ENCODE assay signal across 19 cellular contexts in genomic region chr13:93554514-93554913, GRCh38.
DNase-seq lines count a peak whose midpoint lies in the region; FAIRE-seq and TF ChIP-seq lines count a peak whose summit lies in the region.
"Had no signal": no experiment of that assay in that cellular context is flagged by ENCODE, and none has a peak within 500 bp of the region (broad histone marks: within the 10 kb centered on the region; RNA-seq: fewer than 3 reads in every experiment).

No MANE protein-coding gene starts in this region.

- no peaks in the 10 kb centered on the region for H3K36me3 Mint-ChIP-seq in neural progenitor cell
- H3K36me3 Mint-ChIP-seq: CD4-positive, CD25-positive, alpha-beta regulatory T cell; CD8-positive, alpha-beta T cell had no signal

- CTCF ChIA-PET in H1 (lab: Charles Lee; ENCODE audit: partially characterized antibody): interaction anchor here (0.6 kb wide), 1 partner anchor 308 kb away, joined by 3 read pairs; no protein-coding TSS in a partner anchor

- TF ChIP-seq RAD21 in H1 (IDR thresholded peaks at IDR 0.05 in 1 of 2, conservative IDR thresholded peaks at IDR 0.05 in 1 of 2; ENCODE audit: low read depth in 2 of 2, low read length in 2 of 2): no peak

- H3K9ac ChIP-seq in NT2/D1 (ENCODE audit: insufficient read length, low read depth) (no peak overlapping the region), H1 (replicated peaks in 1 of 4; ENCODE audit: extremely low read depth in 1 of 4, low read depth in 3 of 4, low read length in 3 of 4) (no peak overlapping the region), neural progenitor cell (no peak overlapping the region)
- H3K9ac ChIP-seq: BLaER1 had no signal

- no peak overlapping the region for H2BK5ac ChIP-seq in H1 (ENCODE audit: low read depth, low read length)

- H3K4me1 ChIP-seq in NT2/D1 (ENCODE audit: insufficient read depth, insufficient read length) (no peaks in the 10 kb centered on the region), H1 (replicated peaks in 1 of 4; ENCODE audit: control insufficient read depth in 3 of 4, insufficient read depth in 4 of 4, low read length in 3 of 4) (peaks cover 0 to 13% (median 4%) of the 10 kb centered on the region in 4 experiments; a peak in 4 of 7 replicates), neural progenitor cell (peaks cover 29% of the 10 kb centered on the region)
- H3K4me1 ChIP-seq: BLaER1, Caco-2 had no signal

- H3K4me2 ChIP-seq in H1 (ENCODE audit: insufficient read depth in 1 of 2, low read depth in 2 of 2, low read length in 2 of 2) (no peak overlapping the region), neural progenitor cell (no peak overlapping the region)
- H3K4me2 ChIP-seq: BLaER1 had no signal

- no peak overlapping the region for H2BK20ac ChIP-seq in H1 (ENCODE audit: low read length)

- POLR2A ChIA-PET in H1 (lab: Charles Lee; ENCODE audit: partially characterized antibody): no interaction called here

- no peak overlapping the region for H3K27ac Mint-ChIP-seq in neural progenitor cell
- H3K27ac Mint-ChIP-seq: CD4-positive, CD25-positive, alpha-beta regulatory T cell; CD8-positive, alpha-beta T cell had no signal

- H3K9me3 ChIP-seq in NT2/D1 (ENCODE audit: insufficient read depth, low read length) (no peaks in the 10 kb centered on the region), H1 (ENCODE audit: insufficient read depth in 2 of 2, low read depth in 1 of 2, low read length in 1 of 2) (no peaks in the 10 kb centered on the region), neural progenitor cell (ENCODE audit: low read depth) (no peaks in the 10 kb centered on the region)
- H3K9me3 ChIP-seq: BLaER1, Caco-2 had no signal

- H3F3A ChIP-seq in neural progenitor cell (ENCODE audit: low read depth): no peaks in the 10 kb centered on the region

- H3K4me3 ChIP-seq in NT2/D1 (ENCODE audit: insufficient read length, low read depth): no peak overlapping the region
- no peak overlapping the region for H3K4me3 ChIP-seq in H1 (ENCODE audit: extremely low read depth in 1 of 4, insufficient read depth in 2 of 4, low read depth in 3 of 4, low read length in 4 of 4)
- no peak overlapping the region for H3K4me3 ChIP-seq in neural progenitor cell
- H3K4me3 ChIP-seq: BLaER1 had no signal

- H3K4me3 Mint-ChIP-seq in neural progenitor cell: no peak overlapping the region
- H3K4me3 Mint-ChIP-seq: CD4-positive, CD25-positive, alpha-beta regulatory T cell; CD8-positive, alpha-beta T cell; H9 had no signal

- TF ChIP-seq EP300 in H1 (IDR thresholded peaks at IDR 0.05; ENCODE audit: borderline replicate concordance in 1 of 2, low read depth in 2 of 2, low read length in 2 of 2): no peak

- H3K18ac ChIP-seq in H1 (ENCODE audit: extremely low read depth, low read length): no peak overlapping the region

- no peak overlapping the region for H4K8ac ChIP-seq in H1 (ENCODE audit: extremely low read depth, insufficient read depth, low read length)

- H3K9me3 Mint-ChIP-seq in neural progenitor cell: no peaks in the 10 kb centered on the region
- H3K9me3 Mint-ChIP-seq: CD8-positive, alpha-beta T cell; H9 had no signal

- TF ChIP-seq CTCF in H1 (IDR thresholded peaks at IDR 0.05; ENCODE audit: control extremely low read depth in 1 of 3, insufficient read depth in 1 of 3, low read depth in 1 of 3, low read length in 3 of 3) (no peak), neural progenitor cell (IDR thresholded peaks at IDR 0.05) (no peak)

- no peaks in the 10 kb centered on the region for H3K23me2 ChIP-seq in H1 (ENCODE audit: low read depth, low read length)

- no peak overlapping the region for H3K4ac ChIP-seq in H1 (replicated peaks; ENCODE audit: insufficient read length, low read depth, low read length)

- H2BK12ac ChIP-seq in H1 (ENCODE audit: low read depth, low read length): no peak overlapping the region

- H3K27me3 ChIP-seq in NT2/D1 (ENCODE audit: insufficient read depth, insufficient read length): no peaks in the 10 kb centered on the region
- no peaks in the 10 kb centered on the region for H3K27me3 ChIP-seq in H1 (replicated peaks in 1 of 4; ENCODE audit: control insufficient read depth in 3 of 4, extremely low read depth in 1 of 4, insufficient read depth in 3 of 4, low read length in 3 of 4)
- no peaks in the 10 kb centered on the region for H3K27me3 ChIP-seq in neural progenitor cell
- H3K27me3 ChIP-seq: BLaER1 had no signal

- H2AK5ac ChIP-seq in H1 (ENCODE audit: low read depth, low read length): no peak overlapping the region

- DNase-seq in NT2/D1 (ENCODE audit: low read depth, low spot score) (peak; percentile 15), H1 (ENCODE audit: low read depth in 1 of 2, low spot score in 2 of 2) (no peak), neural progenitor cell (ENCODE audit: low spot score) (peak; percentile 20), NCI-H2081 treated with DMSO at 0.1 percent for 48 hours (lab: John Stamatoyannopoulos, UW) (no peak), NCI-H1092 (lab: John Stamatoyannopoulos, UW) (no peak), NCI-H146 treated with DMSO at 0.1 percent for 48 hours (lab: John Stamatoyannopoulos, UW; ENCODE audit: unreplicated experiment) (no peak)
- DNase-seq: Caco-2; CD4-positive, CD25-positive, alpha-beta regulatory T cell; CD8-positive, alpha-beta T cell; DMS 273 treated with DMSO at 0.1 percent for 48 hours; DMS53; DMS79 treated with DMSO at 0.1 percent for 48 hours; GF-D8; GOT3; H9 had no signal

- no peak overlapping the region for H2BK15ac ChIP-seq in H1 (ENCODE audit: low read length)

- no peak overlapping the region for H4K5ac ChIP-seq in H1 (ENCODE audit: insufficient read length, low read depth, low read length)

- H3K27me3 Mint-ChIP-seq in neural progenitor cell (ENCODE audit: insufficient read depth, low read depth): no peaks in the 10 kb centered on the region
- H3K27me3 Mint-ChIP-seq: CD4-positive, CD25-positive, alpha-beta regulatory T cell had no signal

- no peaks in the 10 kb centered on the region for H3K79me1 ChIP-seq in H1 (ENCODE audit: low read depth, low read length)

- H3K23ac ChIP-seq in H1 (ENCODE audit: insufficient read length): no peak overlapping the region

- no peaks in the 10 kb centered on the region for H4K20me1 ChIP-seq in H1 (replicated peaks in 1 of 2; ENCODE audit: control insufficient read depth in 1 of 2, insufficient read depth in 2 of 2, low read length in 2 of 2)
- no peaks in the 10 kb centered on the region for H4K20me1 ChIP-seq in neural progenitor cell (ENCODE audit: low read depth)
- H4K20me1 ChIP-seq: BLaER1 had no signal

- H3K79me2 ChIP-seq in H1 (ENCODE audit: control insufficient read depth in 1 of 2, insufficient read depth in 2 of 2, low read length in 2 of 2) (no peaks in the 10 kb centered on the region), neural progenitor cell (ENCODE audit: low read depth) (no peaks in the 10 kb centered on the region)

- no peak overlapping the region for H2AFZ ChIP-seq in H1 (ENCODE audit: low read length)
- H2AFZ ChIP-seq in neural progenitor cell (replicated peaks): no peak overlapping the region

- H4K91ac ChIP-seq in H1 (replicated peaks; ENCODE audit: insufficient read length, low read length): no peak overlapping the region

- peaks cover 7% of the 10 kb centered on the region for H3K4me1 Mint-ChIP-seq in neural progenitor cell
- H3K4me1 Mint-ChIP-seq: CD4-positive, CD25-positive, alpha-beta regulatory T cell had no signal

- no peak overlapping the region for H3K14ac ChIP-seq in H1 (ENCODE audit: insufficient read length)

- no peak overlapping the region for H3K56ac ChIP-seq in H1 (replicated peaks; ENCODE audit: insufficient read length, low read depth, low read length)

- WGBS in H1 (ENCODE audit: extremely low coverage in 1 of 2, insufficient coverage in 1 of 2, insufficient read length in 1 of 2, insufficient replicate concordance in 2 of 2, low coverage in 1 of 2, low lambda C conversion rate in 2 of 2, missing lambda C conversion rate in 1 of 2), 2 experiments: 42% methylated on average over 3 of the region's 3 CpGs; no CpG with 5 or more reads in 1 of the 2 experiments

- no peak for TF ChIP-seq POLR2A in H1 (IDR thresholded peaks at IDR 0.05; ENCODE audit: control extremely low read depth in 1 of 2, low read depth in 2 of 2, low read length in 2 of 2)

- FAIRE-seq in H1 (lab: Jason Lieb, UNC): no peak
- FAIRE-seq: GM12891, GM18507 had no signal

- H3K27ac ChIP-seq in H1 (ENCODE audit: low read depth, low read length) (no peak overlapping the region), neural progenitor cell (no peak overlapping the region)
- H3K27ac ChIP-seq: BLaER1, C4-2B had no signal

- H2BK120ac ChIP-seq in H1 (replicated peaks; ENCODE audit: low read depth, low read length): no peak overlapping the region

- H3K36me3 ChIP-seq in NT2/D1 (ENCODE audit: insufficient read depth, insufficient read length, low read length) (no peaks in the 10 kb centered on the region), H1 (ENCODE audit: control insufficient read depth in 2 of 4, insufficient read depth in 4 of 4, low read length in 3 of 4) (no peaks in the 10 kb centered on the region), neural progenitor cell (no peaks in the 10 kb centered on the region)
- H3K36me3 ChIP-seq: BLaER1 had no signal

TF ChIP-seq in H1, 55 proteins besides CTCF, POLR2A, EP300 and RAD21:
- TF ChIP-seq TEAD4 (IDR thresholded peaks at IDR 0.05; ENCODE audit: low read depth, low read length): peak; percentile 78
- no peak for TF ChIP-seq NANOG (IDR thresholded peaks at IDR 0.05; ENCODE audit: insufficient read depth, low read depth, low read length, poor library complexity, severe bottlenecking)
- TF ChIP-seq KDM1A (IDR thresholded peaks at IDR 0.05; ENCODE audit: borderline replicate concordance, low read length): no peak
- TF ChIP-seq SIN3A (conservative IDR thresholded peaks at IDR 0.05 in 1 of 2, IDR thresholded peaks at IDR 0.05 in 1 of 2; ENCODE audit: low read depth in 1 of 2, low read length in 2 of 2): no peak
- no peak for TF ChIP-seq KDM4A (IDR thresholded peaks at IDR 0.05; ENCODE audit: low read depth, low read length, severe bottlenecking)
- TF ChIP-seq ASH2L (IDR thresholded peaks at IDR 0.05; ENCODE audit: low read length): no peak
- no peak for TF ChIP-seq SP4 (IDR thresholded peaks at IDR 0.05; ENCODE audit: low read length)
- TF ChIP-seq BACH1 (IDR thresholded peaks at IDR 0.05; ENCODE audit: low read length): no peak

Comparison
In these comparisons a context has a peak if more than half of its experiments do, and no peak if none do; other contexts are left out.
1. DNase-seq: peak in NT2/D1 (single experiment) and neural progenitor cell (single experiment); none in H1 (0 of 2), NCI-H2081 treated with DMSO at 0.1 percent for 48 hours (single experiment), NCI-H1092 (single experiment) and NCI-H146 treated with DMSO at 0.1 percent for 48 hours (single experiment).